ENCODE assay signal across 11 cellular contexts in the genomic region with DNA sequence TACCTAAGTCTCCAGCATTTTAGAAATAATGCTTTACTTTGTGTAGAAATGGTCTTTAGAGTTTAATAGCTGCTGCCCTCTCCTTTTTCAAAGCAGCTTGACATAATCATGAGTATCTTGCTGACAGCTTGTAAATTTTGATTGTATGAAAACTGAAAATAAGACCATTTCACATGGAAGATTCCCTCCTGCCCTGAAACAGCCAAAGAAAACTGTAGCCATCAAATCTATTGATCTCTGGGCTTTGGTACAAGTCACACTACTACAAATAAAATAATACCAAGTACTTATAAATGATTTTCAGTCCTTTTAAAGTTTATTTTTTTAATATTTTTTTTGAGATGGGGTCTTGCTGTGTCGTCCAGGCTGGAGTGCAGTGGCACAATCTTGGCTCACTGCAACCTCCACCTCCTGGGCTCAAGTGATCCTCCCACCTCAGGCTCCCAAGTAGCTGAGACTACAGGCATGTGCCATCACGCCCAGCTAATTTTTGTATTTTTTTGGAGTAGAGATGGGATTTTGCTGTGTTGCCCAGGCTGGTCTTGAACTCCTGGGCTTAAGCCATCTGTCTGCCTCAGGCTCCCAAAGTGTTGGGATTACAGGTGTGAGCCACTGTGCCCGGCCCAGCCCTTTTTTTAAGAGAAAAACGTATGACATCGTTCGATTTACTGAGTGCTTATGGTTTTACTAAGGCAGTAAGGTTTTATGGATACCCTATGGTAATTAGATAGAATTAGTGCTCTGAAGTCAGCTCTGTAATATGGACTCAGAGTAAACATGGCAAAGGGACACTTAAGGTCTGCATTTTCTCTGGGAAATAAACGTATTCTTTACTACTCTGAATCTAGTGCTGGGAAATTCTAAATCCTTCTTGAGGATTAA. TPM values are rescaled to one million over a fixed set of nuclear protein-coding genes. Genes with fewer than 3 reads are reported as not detected.
DNase-seq lines count a peak whose midpoint lies in the region; ATAC-seq, FAIRE-seq and TF ChIP-seq lines count a peak whose summit lies in the region.
"Had no signal": no experiment of that assay in that cellular context is flagged by ENCODE, and none has a peak within 500 bp of the region (broad histone marks: within the 10 kb centered on the region; RNA-seq: fewer than 3 reads in every experiment).

No MANE protein-coding gene starts in this region.

- peak overlapping the region; percentile 83 to 87 for H3K4me3 Mint-ChIP-seq in effector memory CD8-positive, alpha-beta T cell
- H3K4me3 Mint-ChIP-seq: H9 had no signal

- H3K9me3 ChIP-seq in Peyer's patch (no peaks in the 10 kb centered on the region), small intestine (ENCODE audit: control insufficient read depth, low read depth) (no peaks in the 10 kb centered on the region)

- FAIRE-seq in small intestine (lab: Jason Lieb, UNC) = no peak

- H3K36me3 ChIP-seq in Peyer's patch = no peaks in the 10 kb centered on the region
- H3K36me3 ChIP-seq in small intestine (ENCODE audit: control insufficient read depth in 2 of 2, insufficient read depth in 2 of 2, low read length in 2 of 2) = no peaks in the 10 kb centered on the region

- peaks cover 81 to 97% of the 10 kb centered on the region in 2 donors for H3K4me1 Mint-ChIP-seq in effector memory CD8-positive, alpha-beta T cell (ENCODE audit: low read depth in 2 of 2)

- H3K27me3 ChIP-seq in Peyer's patch (no peaks in the 10 kb centered on the region), small intestine (ENCODE audit: control insufficient read depth in 2 of 2, insufficient read depth in 2 of 2, low read length in 2 of 2) (no peaks in the 10 kb centered on the region)

- H3K4me3 ChIP-seq in GM12865 (ENCODE audit: low read depth, low read length) (peak overlapping the region; percentile 58), Peyer's patch (no peak overlapping the region), small intestine (ENCODE audit: low read depth in 1 of 2, low read length in 2 of 2) (no peak overlapping the region)

- H3K9me3 Mint-ChIP-seq in effector memory CD8-positive, alpha-beta T cell = no peaks in the 10 kb centered on the region
- H3K9me3 Mint-ChIP-seq: H9 had no signal

- peaks cover 27% of the 10 kb centered on the region for H3K36me3 Mint-ChIP-seq in effector memory CD8-positive, alpha-beta T cell (ENCODE audit: insufficient read depth)

- WGBS in small intestine, 3 donors = 68 to 74% (median 69%) methylated on average over 7 of the region's 7 CpGs

- DNase-seq in GM12865 (ENCODE audit: low read depth) = no peak
- no peak for DNase-seq in Peyer's patch
- no peak for DNase-seq in effector memory CD8-positive, alpha-beta T cell
- DNase-seq in small intestine = no peak
- DNase-seq in effector CD4-positive, alpha-beta T cell = no peak
- DNase-seq: dermis blood vessel endothelial cell, H9, NCI-H1930 had no signal

- H3K27ac Mint-ChIP-seq in effector memory CD8-positive, alpha-beta T cell = peak overlapping the region; percentile 93 to 94
- H3K27ac Mint-ChIP-seq: H9 had no signal

- TF ChIP-seq CTCF in GM12865 (IDR thresholded peaks at IDR 0.05; ENCODE audit: insufficient read depth, low read depth, low read length, missing control alignments) = no peak
- TF ChIP-seq CTCF in Peyer's patch (IDR thresholded peaks at IDR 0.05) = no peak

- H3K27ac ChIP-seq in Peyer's patch = peak overlapping the region; percentile 32 to 81 (median 66)
- peak overlapping the region; percentile 30 to 73 for H3K27ac ChIP-seq in small intestine (ENCODE audit: low read depth in 1 of 2, low read length in 1 of 2)

- H3K27me3 Mint-ChIP-seq in effector memory CD8-positive, alpha-beta T cell = no peaks in the 10 kb centered on the region

- H3K4me1 ChIP-seq in Peyer's patch = peaks cover 0 to 58% (median 32%) of the 10 kb centered on the region in 4 donors
- H3K4me1 ChIP-seq in small intestine (ENCODE audit: control insufficient read depth in 2 of 2, insufficient read depth in 1 of 2, low read depth in 1 of 2, low read length in 1 of 2) = peaks cover 2 to 22% of the 10 kb centered on the region in 2 donors

- no peak for ATAC-seq in effector memory CD8-positive, alpha-beta T cell (replicated peaks)
- no peak for ATAC-seq in GM19324 (IDR thresholded peaks at IDR 0.05; ENCODE audit: low FRiP score, unreplicated experiment)
- no peak for ATAC-seq in HG02840 (IDR thresholded peaks at IDR 0.05; ENCODE audit: low FRiP score, unreplicated experiment)
- ATAC-seq: Right ventricle myocardium inferior had no signal

- TF ChIP-seq POLR2A in Peyer's patch (IDR thresholded peaks at IDR 0.05) = no peak

RNA-seq across cellular contexts. Expression of a gene that starts 7.0 kb away (rescaled TPM):
- 10 to 100 TPM; 13.8 to 40.4 (median 22.0) TPM for total RNA-seq in Peyer's patch
- polyA plus RNA-seq in small intestine = 10 to 100 TPM in 1 of 3 donors, 1 to 10 TPM in 2; 6.5 to 16.6 (median 8.6) TPM
